10 cellular contexts compared by ENCODE assay signal in the genomic region with DNA sequence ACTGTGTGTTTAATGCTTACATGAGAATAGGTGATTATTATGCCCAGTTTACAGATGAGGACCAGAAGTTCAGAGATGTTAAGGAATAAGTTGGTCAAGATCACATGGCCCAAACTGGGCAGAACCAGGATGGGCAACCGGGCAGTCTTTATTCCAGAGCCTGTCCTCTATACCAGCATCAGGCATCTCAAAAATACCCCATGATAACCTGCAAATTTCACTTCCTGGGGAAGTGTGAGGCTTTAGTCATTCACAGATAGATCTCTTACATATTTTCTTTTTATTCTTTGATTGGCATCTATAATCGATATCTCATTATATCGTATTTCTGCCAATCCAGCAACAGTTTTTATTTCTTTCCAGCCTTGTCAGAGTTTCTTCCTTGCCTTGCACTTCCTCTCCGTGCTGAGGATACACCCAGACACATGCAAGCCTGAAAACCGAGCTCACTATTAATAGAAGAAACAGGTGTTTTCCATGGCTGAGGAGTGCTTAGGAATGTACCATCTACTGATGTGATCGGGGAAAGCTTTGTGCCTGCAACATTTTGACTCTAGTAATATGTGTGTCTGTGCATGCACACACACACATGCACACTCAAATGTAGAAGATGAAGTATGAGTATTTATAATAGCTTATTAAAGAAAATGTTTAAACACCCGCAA.
DNase-seq lines count a peak whose midpoint lies in the region; ATAC-seq and TF ChIP-seq lines count a peak whose summit lies in the region.
"Had no signal": no experiment of that assay in that cellular context is flagged by ENCODE, and none has a peak within 500 bp of the region (broad histone marks: within the 10 kb centered on the region; RNA-seq: fewer than 3 reads in every experiment).

No MANE protein-coding gene starts in this region.

- H3K4me2 ChIP-seq in neuronal stem cell (ENCODE audit: insufficient read depth, low read length, poor library complexity, severe bottlenecking), result no peak overlapping the region

- no peaks in the 10 kb centered on the region for H3K27me3 ChIP-seq in effector memory CD4-positive, alpha-beta T cell (replicated peaks; ENCODE audit: control insufficient read depth, insufficient read depth, low read length, poor library complexity, severe bottlenecking)
- H3K27me3 ChIP-seq in neuronal stem cell (ENCODE audit: control insufficient read depth in 3 of 3, insufficient read depth in 3 of 3, low read depth in 1 of 3, low read length in 3 of 3), result no peaks in the 10 kb centered on the region

- no peak for TF ChIP-seq POLR2A in GM18505 (IDR thresholded peaks at IDR 0.05; ENCODE audit: borderline replicate concordance, extremely low read depth, insufficient read depth, insufficient read length)

- no peak overlapping the region for H4K8ac ChIP-seq in neuronal stem cell (ENCODE audit: low read depth, low read length)

- H2BK5ac ChIP-seq in neuronal stem cell (ENCODE audit: low read length), result no peak overlapping the region

- no peak overlapping the region for H2AK5ac ChIP-seq in neuronal stem cell (ENCODE audit: low read depth, low read length)

- H3K18ac ChIP-seq in neuronal stem cell (ENCODE audit: low read length), result no peak overlapping the region

- WGBS in neuronal stem cell (ENCODE audit: extremely low coverage in 2 of 2, insufficient read length in 2 of 2, insufficient replicate concordance in 1 of 2), 2 donors, result no CpG with 5 or more reads among the region's 7 CpGs

- no peak overlapping the region for H3K4me3 ChIP-seq in effector memory CD4-positive, alpha-beta T cell (ENCODE audit: insufficient read depth, low read depth, low read length, poor library complexity, severe bottlenecking)
- no peak overlapping the region for H3K4me3 ChIP-seq in neuronal stem cell (ENCODE audit: low read length in 2 of 2)
- H3K4me3 ChIP-seq: skin epidermis had no signal

- no peak overlapping the region for H4K91ac ChIP-seq in neuronal stem cell (ENCODE audit: low read depth, low read length, poor library complexity)

- ATAC-seq in GM18505 (IDR thresholded peaks at IDR 0.05; ENCODE audit: unreplicated experiment), result peak; percentile 19
- peak; percentile 31 for ATAC-seq in GM21360 (IDR thresholded peaks at IDR 0.05; ENCODE audit: unreplicated experiment)
- peak; percentile 20 for ATAC-seq in HG03342 (IDR thresholded peaks at IDR 0.05; ENCODE audit: unreplicated experiment)

- H3K27ac ChIP-seq in effector memory CD4-positive, alpha-beta T cell (ENCODE audit: insufficient read depth, low read length, poor library complexity, severe bottlenecking), result peak overlapping the region; percentile 59
- no peak overlapping the region for H3K27ac ChIP-seq in neuronal stem cell (replicated peaks; ENCODE audit: low read length)

- DNase-seq in effector memory CD4-positive, alpha-beta T cell, result no peak
- DNase-seq in midbrain (lab: John Stamatoyannopoulos, UW) (no peak), neuronal stem cell (ENCODE audit: low spot score) (no peak)
- no peak for DNase-seq in activated CD8-positive, alpha-beta memory T cell treated with anti-CD3 and anti-CD28 coated beads, Interleukin-2, amount 50 U/mL, for 4 hours
- DNase-seq in activated CD8-positive, alpha-beta memory T cell treated with anti-CD3 and anti-CD28 coated beads for 24 hours, result no peak
- DNase-seq: GOT3 had no signal

- H2BK15ac ChIP-seq in neuronal stem cell (ENCODE audit: low read length), result no peak overlapping the region

- peaks cover 10% of the 10 kb centered on the region for H3K4me1 ChIP-seq in effector memory CD4-positive, alpha-beta T cell (ENCODE audit: control insufficient read depth, insufficient read depth, low read length, poor library complexity, severe bottlenecking)
- H3K4me1 ChIP-seq in neuronal stem cell (ENCODE audit: control insufficient read depth in 2 of 2, insufficient read depth in 1 of 2, low read depth in 1 of 2, low read length in 2 of 2), result peaks cover 12 to 14% of the 10 kb centered on the region in 2 donors

- H3K23ac ChIP-seq in neuronal stem cell (ENCODE audit: low read depth, low read length, poor library complexity), result no peak overlapping the region

- H3K14ac ChIP-seq in neuronal stem cell (ENCODE audit: low read length), result no peak overlapping the region

- H3K79me1 ChIP-seq in neuronal stem cell (ENCODE audit: low read depth, low read length), result no peaks in the 10 kb centered on the region

- H3K4ac ChIP-seq in neuronal stem cell (ENCODE audit: low read length), result no peak overlapping the region

- no peak overlapping the region for H2AFZ ChIP-seq in neuronal stem cell (ENCODE audit: low read length)

- H3K9me3 ChIP-seq in effector memory CD4-positive, alpha-beta T cell (ENCODE audit: control insufficient read depth, low read length), result no peaks in the 10 kb centered on the region
- no peaks in the 10 kb centered on the region for H3K9me3 ChIP-seq in neuronal stem cell (replicated peaks in 1 of 2; ENCODE audit: control insufficient read depth in 2 of 2, insufficient read depth in 1 of 2, low read depth in 1 of 2, low read length in 2 of 2)

- H3K9ac ChIP-seq in neuronal stem cell (ENCODE audit: low read depth, low read length, poor library complexity), result no peak overlapping the region

- H2BK120ac ChIP-seq in neuronal stem cell (ENCODE audit: low read depth, low read length), result no peak overlapping the region

- H3K36me3 ChIP-seq in effector memory CD4-positive, alpha-beta T cell (ENCODE audit: control insufficient read depth, insufficient read depth, low read length), result no peaks in the 10 kb centered on the region
- H3K36me3 ChIP-seq in neuronal stem cell (replicated peaks in 1 of 2; ENCODE audit: control insufficient read depth in 2 of 2, insufficient read depth in 2 of 2, low read length in 2 of 2), result peaks cover 0 to 5% of the 10 kb centered on the region in 2 donors

- H2BK12ac ChIP-seq in neuronal stem cell (ENCODE audit: low read length), result no peak overlapping the region
